ENCODE assay signal across 21 cellular contexts in genomic region chr17:60277258-60277657, GRCh38.
"Had no signal": no experiment of that assay in that cellular context is flagged by ENCODE, and none has a peak within 500 bp of the region (broad histone marks: within the 10 kb centered on the region; RNA-seq: fewer than 3 reads in every experiment).

No MANE protein-coding gene starts in this region.

- FAIRE-seq: small intestine had no signal

- H3K4me1 ChIP-seq: suprapubic skin, tibial artery, upper lobe of left lung, vagina had no signal

- H3K36me3 ChIP-seq: esophagus muscularis mucosa, right atrium auricular region, suprapubic skin, tibial artery, upper lobe of left lung had no signal

- H3K4me3 Mint-ChIP-seq: dendritic cell treated with granulocyte-macrophage colony-stimulating factor and Interleukin-4, amounts not matched to agents 40 ng/mL and 50 ng/mL, for 4 days; effector memory CD8-positive, alpha-beta T cell; naive thymus-derived CD8-positive, alpha-beta T cell had no signal

- H3K4me3 ChIP-seq: esophagus muscularis mucosa, gastroesophageal sphincter, mucosa of descending colon, right atrium auricular region, suprapubic skin, tibial artery, upper lobe of left lung, vagina had no signal

- ATAC-seq: effector memory CD8-positive, alpha-beta T cell; gastroesophageal sphincter; left lobe of liver; mucosa of descending colon; naive thymus-derived CD8-positive, alpha-beta T cell; stimulated activated naive CD8-positive, alpha-beta T cell treated with anti-CD3 and anti-CD28 coated beads, Interleukin-15, Interleukin-2, amounts not matched to agents 100 U/mL and 50 U/mL, for 24 hours had no signal

- H3K27me3 ChIP-seq: esophagus muscularis mucosa, gastroesophageal sphincter, right atrium auricular region, suprapubic skin, tibial artery, upper lobe of left lung, vagina had no signal

- H3K9me3 ChIP-seq: esophagus muscularis mucosa, gastroesophageal sphincter, mucosa of descending colon, right atrium auricular region, suprapubic skin, tibial artery, upper lobe of left lung, vagina had no signal

- DNase-seq: effector memory CD8-positive, alpha-beta T cell; foreskin fibroblast; glutamatergic neuron; islet precursor cell; mammary epithelial cell; mucosa of descending colon; naive thymus-derived CD8-positive, alpha-beta T cell; posterior cingulate gyrus; small intestine; stimulated activated CD4-positive, alpha-beta T cell treated with anti-CD3 and anti-CD28 coated beads, Interleukin-12 subunit alpha, Interleukin-12 subunit beta, amount 100 ng/mL, for 4 hours; stimulated activated naive CD8-positive, alpha-beta T cell treated with anti-CD3 and anti-CD28 coated beads, Interleukin-15, Interleukin-2, amounts not matched to agents 100 U/mL and 50 U/mL, for 24 hours; tibial artery; upper lobe of left lung had no signal

- H3K27me3 Mint-ChIP-seq: dendritic cell treated with granulocyte-macrophage colony-stimulating factor and Interleukin-4, amounts not matched to agents 40 ng/mL and 50 ng/mL, for 4 days; effector memory CD8-positive, alpha-beta T cell; naive thymus-derived CD8-positive, alpha-beta T cell had no signal

- H3K27ac Mint-ChIP-seq: dendritic cell treated with granulocyte-macrophage colony-stimulating factor and Interleukin-4, amounts not matched to agents 40 ng/mL and 50 ng/mL, for 4 days; effector memory CD8-positive, alpha-beta T cell had no signal

- H3K27ac ChIP-seq: epithelial cell of prostate, esophagus muscularis mucosa, gastroesophageal sphincter, right atrium auricular region, suprapubic skin, tibial artery, upper lobe of left lung, vagina had no signal

- H3K9me3 Mint-ChIP-seq: dendritic cell treated with granulocyte-macrophage colony-stimulating factor and Interleukin-4, amounts not matched to agents 40 ng/mL and 50 ng/mL, for 4 days; effector memory CD8-positive, alpha-beta T cell; naive thymus-derived CD8-positive, alpha-beta T cell had no signal
